Comparison of ENCODE assay signal across 16 cellular contexts in the genomic region with DNA sequence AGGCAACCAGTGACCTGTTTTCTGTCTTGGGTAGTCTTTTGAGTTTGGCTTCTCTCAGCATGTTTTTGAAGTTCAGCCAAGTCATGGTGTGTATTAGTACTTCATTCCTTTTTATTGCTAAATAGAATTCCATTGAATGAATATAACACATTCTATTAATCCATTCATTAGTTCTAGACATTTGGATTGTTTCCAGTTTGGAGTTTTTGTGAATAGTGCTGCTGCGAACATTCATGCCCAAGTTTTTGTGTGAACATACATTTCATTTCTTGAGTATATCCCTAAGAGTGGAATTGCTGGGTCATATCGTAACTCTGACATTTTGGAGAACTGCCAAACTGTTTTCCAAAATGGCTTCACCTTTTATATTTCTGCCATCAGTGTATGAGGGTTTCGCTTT. TPM values are rescaled to one million over a fixed set of nuclear protein-coding genes. Genes with fewer than 3 reads are reported as not detected.
DNase-seq lines count a peak whose midpoint lies in the region; ATAC-seq, FAIRE-seq and TF ChIP-seq lines count a peak whose summit lies in the region.
"Had no signal": no experiment of that assay in that cellular context is flagged by ENCODE, and none has a peak within 500 bp of the region (broad histone marks: within the 10 kb centered on the region; RNA-seq: fewer than 3 reads in every experiment).

No MANE protein-coding gene starts in this region.

- H3K79me2 ChIP-seq in PC-3 (ENCODE audit: low read length), result peaks cover 72% of the 10 kb centered on the region

- no peak for TF ChIP-seq EP300 in esophagus muscularis mucosa (IDR thresholded peaks at IDR 0.05)

- H3K36me3 Mint-ChIP-seq in activated naive CD8-positive, alpha-beta T cell, result peaks cover 8% of the 10 kb centered on the region
- H3K36me3 Mint-ChIP-seq in activated naive CD8-positive, alpha-beta T cell treated with anti-CD3 and anti-CD28 coated beads, Interleukin-2, amount 50 U/mL, for 24 hours (ENCODE audit: low read depth), result peaks cover 30% of the 10 kb centered on the region
- H3K36me3 Mint-ChIP-seq in stimulated activated memory B cell treated with anti-CD40 and anti-IgM and Interleukin-4, amounts not matched to agents 10 μg/mL and 1 μg/mL and 100 μg/mL, for 72 hours, result peaks cover 25% of the 10 kb centered on the region

- TF ChIP-seq POLR2A in esophagus muscularis mucosa (IDR thresholded peaks at IDR 0.05; ENCODE audit: low read depth), result no peak

- BruUV-seq in PC-3 (replicated peaks; lab: Mats Ljungman, UMichigan), result no TSS peak

- POLR2A ChIA-PET in PC-3 (lab: Charles Lee; ENCODE audit: unreplicated experiment), result no interaction called here

- no peaks in the 10 kb centered on the region for H3K9me2 ChIP-seq in PC-3 (replicated peaks; ENCODE audit: low read length)

- WGBS in esophagus muscularis mucosa, result 71% methylated on average over 3 of the region's 3 CpGs

- H3K9me3 ChIP-seq in PC-3 (ENCODE audit: low read length) (no peaks in the 10 kb centered on the region), esophagus muscularis mucosa (no peaks in the 10 kb centered on the region)
- H3K9me3 ChIP-seq: prostate gland had no signal

- peak overlapping the region; percentile 56 for H3K4me3 Mint-ChIP-seq in activated naive CD8-positive, alpha-beta T cell
- H3K4me3 Mint-ChIP-seq in activated naive CD8-positive, alpha-beta T cell treated with anti-CD3 and anti-CD28 coated beads, Interleukin-2, amount 50 U/mL, for 24 hours, result no peak overlapping the region
- no peak overlapping the region for H3K4me3 Mint-ChIP-seq in stimulated activated memory B cell treated with anti-CD40 and anti-IgM and Interleukin-4, amounts not matched to agents 10 μg/mL and 1 μg/mL and 100 μg/mL, for 72 hours

- H3F3A ChIP-seq in PC-3 (ENCODE audit: low read length, unreplicated experiment), result no peaks in the 10 kb centered on the region

- CTCF ChIA-PET in PC-3 (lab: Charles Lee), result no interaction called here

- no peak for ATAC-seq in activated naive CD8-positive, alpha-beta T cell treated with anti-CD3 and anti-CD28 coated beads, Interleukin-2, amount 50 U/mL, for 24 hours
- no peak for ATAC-seq in PC-3
- ATAC-seq in stimulated activated memory B cell treated with anti-CD40 and anti-IgM and Interleukin-4, amounts not matched to agents 10 μg/mL and 1 μg/mL and 100 μg/mL, for 72 hours, result no peak
- ATAC-seq: heart left ventricle had no signal

- H3K4me2 ChIP-seq in PC-3 (ENCODE audit: low read length), result 0 out of 2 replicates have a peak overlapping the region, but pooled peaks have one; percentile 4

- peaks cover 36% of the 10 kb centered on the region for H3K4me1 Mint-ChIP-seq in activated naive CD8-positive, alpha-beta T cell (ENCODE audit: low read depth)
- peaks cover 30% of the 10 kb centered on the region for H3K4me1 Mint-ChIP-seq in activated naive CD8-positive, alpha-beta T cell treated with anti-CD3 and anti-CD28 coated beads, Interleukin-2, amount 50 U/mL, for 24 hours
- peaks cover 42% of the 10 kb centered on the region for H3K4me1 Mint-ChIP-seq in stimulated activated memory B cell treated with anti-CD40 and anti-IgM and Interleukin-4, amounts not matched to agents 10 μg/mL and 1 μg/mL and 100 μg/mL, for 72 hours

- H4K20me1 ChIP-seq in PC-3 (ENCODE audit: low read length), result no peaks in the 10 kb centered on the region

- peak overlapping the region; percentile 55 for H3K27ac Mint-ChIP-seq in activated naive CD8-positive, alpha-beta T cell
- no peak overlapping the region for H3K27ac Mint-ChIP-seq in activated naive CD8-positive, alpha-beta T cell treated with anti-CD3 and anti-CD28 coated beads, Interleukin-2, amount 50 U/mL, for 24 hours
- H3K27ac Mint-ChIP-seq in stimulated activated memory B cell treated with anti-CD40 and anti-IgM and Interleukin-4, amounts not matched to agents 10 μg/mL and 1 μg/mL and 100 μg/mL, for 72 hours, result peak overlapping the region; percentile 41

- no peak overlapping the region for H3K27ac ChIP-seq in PC-3 (ENCODE audit: low read length)
- peak overlapping the region in 3 of 4 donors; percentile 1 to 7 (median 2) for H3K27ac ChIP-seq in esophagus muscularis mucosa (replicated peaks in 1 of 4)
- H3K27ac ChIP-seq: heart left ventricle, prostate gland had no signal

- no peak for DNase-seq in activated naive CD8-positive, alpha-beta T cell treated with anti-CD3 and anti-CD28 coated beads, Interleukin-2, amount 50 U/mL, for 24 hours
- DNase-seq in PC-3 (no peak), esophagus muscularis mucosa (ENCODE audit: extremely low spot score) (no peak), HTR-8/SVneo (ENCODE audit: insufficient read length, low spot score) (no peak), NCI-H1694 (lab: John Stamatoyannopoulos, UW) (no peak)
- DNase-seq in activated CD4-positive, CD25-positive, alpha-beta regulatory T cell treated with anti-CD3 and anti-CD28 coated beads, Interleukin-2, amount 50 U/mL, for 72 hours, result no peak
- DNase-seq: activated CD8-positive, alpha-beta memory T cell treated with anti-CD3 and anti-CD28 coated beads for 24 hours; activated naive CD4-positive, alpha-beta T cell treated with Interleukin-2 at 50 U/mL for 16 hours; caudate nucleus; heart left ventricle; NCI-H2171; Right ventricle myocardium superior had no signal

- H3K27me3 ChIP-seq in PC-3 (ENCODE audit: low read length) (no peaks in the 10 kb centered on the region), esophagus muscularis mucosa (no peaks in the 10 kb centered on the region)
- H3K27me3 ChIP-seq: heart left ventricle had no signal

- H3K9ac ChIP-seq in PC-3 (ENCODE audit: low read length), result no peak overlapping the region

- peaks cover 16% of the 10 kb centered on the region; the same call in 1 of the 2 replicates for H3K36me3 ChIP-seq in PC-3 (ENCODE audit: low read depth, low read length)
- H3K36me3 ChIP-seq in esophagus muscularis mucosa, result peaks cover 0 to 7% (median 4%) of the 10 kb centered on the region in 4 donors
- H3K36me3 ChIP-seq: prostate gland had no signal

- no peak overlapping the region for H3K4me3 ChIP-seq in PC-3 (ENCODE audit: low read length)
- H3K4me3 ChIP-seq in esophagus muscularis mucosa, result no peak overlapping the region
- H3K4me3 ChIP-seq: heart left ventricle, prostate gland had no signal

- no peak overlapping the region for H2AFZ ChIP-seq in PC-3 (ENCODE audit: low read length)

- no peaks in the 10 kb centered on the region for H3K9me3 Mint-ChIP-seq in activated naive CD8-positive, alpha-beta T cell (ENCODE audit: low read depth)
- no peaks in the 10 kb centered on the region for H3K9me3 Mint-ChIP-seq in activated naive CD8-positive, alpha-beta T cell treated with anti-CD3 and anti-CD28 coated beads, Interleukin-2, amount 50 U/mL, for 24 hours
- H3K9me3 Mint-ChIP-seq in stimulated activated memory B cell treated with anti-CD40 and anti-IgM and Interleukin-4, amounts not matched to agents 10 μg/mL and 1 μg/mL and 100 μg/mL, for 72 hours, result no peaks in the 10 kb centered on the region

- intact Hi-C loops in PC-3 (cut with micrococcal nuclease), result no loop called here
- intact Hi-C loops in esophagus muscularis mucosa (cut with DNase I), result no loop called here

- 0 out of 2 replicates have a peak, but pooled peaks cover 5% of the 10 kb centered on the region for H3K4me1 ChIP-seq in PC-3 (ENCODE audit: insufficient read depth, low read length)
- peaks cover 19 to 41% (median 25%) of the 10 kb centered on the region in 4 donors for H3K4me1 ChIP-seq in esophagus muscularis mucosa
- H3K4me1 ChIP-seq: prostate gland had no signal

- TF ChIP-seq CTCF in PC-3 (conservative IDR thresholded peaks at IDR 0.05; ENCODE audit: low read depth, low read length) (no peak), esophagus muscularis mucosa (IDR thresholded peaks at IDR 0.05) (no peak)

- no peaks in the 10 kb centered on the region for H3K27me3 Mint-ChIP-seq in activated naive CD8-positive, alpha-beta T cell
- no peaks in the 10 kb centered on the region for H3K27me3 Mint-ChIP-seq in activated naive CD8-positive, alpha-beta T cell treated with anti-CD3 and anti-CD28 coated beads, Interleukin-2, amount 50 U/mL, for 24 hours
- H3K27me3 Mint-ChIP-seq in stimulated activated memory B cell treated with anti-CD40 and anti-IgM and Interleukin-4, amounts not matched to agents 10 μg/mL and 1 μg/mL and 100 μg/mL, for 72 hours, result no peaks in the 10 kb centered on the region

- no peak for FAIRE-seq in HTR-8/SVneo (lab: Jason Lieb, UNC)
- FAIRE-seq: endometrium had no signal

RNA-seq across cellular contexts. Expression of a gene that starts 2.6 kb away (rescaled TPM):
- total RNA-seq in PC-3 (2014; rRNA removed) (33.9 and 38.9 TPM in 2 replicates), esophagus muscularis mucosa (10 to 100 TPM; 14.4 to 22.9 (median 18.5) TPM)

RNA-seq across cellular contexts. Expression of a gene that starts 18.6 kb away (rescaled TPM):
- total RNA-seq in PC-3 (2014; rRNA removed), result 20.7 and 24.7 TPM in 2 replicates
- total RNA-seq in esophagus muscularis mucosa, result 10 to 100 TPM; 34.7 to 51.1 (median 48.9) TPM
